ENCODE assay signal across 29 cellular contexts in genomic region chr14:93337143-93337753, GRCh38. TPM values are rescaled to one million over a fixed set of nuclear protein-coding genes. Genes with fewer than 3 reads are reported as not detected.
DNase-seq lines count a peak whose midpoint lies in the region; ATAC-seq and TF ChIP-seq lines count a peak whose summit lies in the region.
"Had no signal": no experiment of that assay in that cellular context is flagged by ENCODE, and none has a peak within 500 bp of the region (broad histone marks: within the 10 kb centered on the region; RNA-seq: fewer than 3 reads in every experiment).

No MANE protein-coding gene starts in this region.

- no peaks in the 10 kb centered on the region for H3K9me3 Mint-ChIP-seq in activated T-cell treated with anti-CD3 and anti-CD28 coated beads, Interleukin-2, amount 50 U/mL, for 72 hours
- H3K9me3 Mint-ChIP-seq in activated T-cell treated with anti-CD3 and anti-CD28 coated beads, Interleukin-2, amount 50 U/mL, for 24 hours: peaks cover 5% of the 10 kb centered on the region
- H3K9me3 Mint-ChIP-seq: dendritic cell treated with granulocyte-macrophage colony-stimulating factor and Interleukin-4, amounts not matched to agents 40 ng/mL and 50 ng/mL, for 4 days; natural killer cell treated with Interleukin-12 subunit alpha and Interleukin-12 subunit beta and Interleukin-15 and Interleukin-18, amount 100 ng/mL, for 72 hours had no signal

- no peak overlapping the region for H3K4me2 ChIP-seq in mesendoderm (ENCODE audit: low read length)
- H3K4me2 ChIP-seq: SK-N-SH had no signal

- H3K56ac ChIP-seq in mesendoderm (ENCODE audit: low read length): no peak overlapping the region

- H2BK120ac ChIP-seq in mesendoderm (ENCODE audit: low read depth, low read length): no peak overlapping the region

- H3K4ac ChIP-seq in mesendoderm (ENCODE audit: low read depth, low read length): no peak overlapping the region

- H3K79me1 ChIP-seq in mesendoderm (ENCODE audit: low read length): no peaks in the 10 kb centered on the region

- no peak overlapping the region for H3K23ac ChIP-seq in mesendoderm (ENCODE audit: low read length)

- no peak overlapping the region for H3K9ac ChIP-seq in mesendoderm (ENCODE audit: low read length)
- H3K9ac ChIP-seq: SK-N-SH had no signal

- no peak overlapping the region for H4K5ac ChIP-seq in mesendoderm (ENCODE audit: low read length)

- TF ChIP-seq CTCF in GM13976 (IDR thresholded peaks at IDR 0.05; ENCODE audit: borderline replicate concordance, control extremely low read depth, extremely low read depth, insufficient read depth, missing control alignments): peak; percentile 14
- TF ChIP-seq CTCF in WERI-Rb-1 (IDR thresholded peaks at IDR 0.05; ENCODE audit: low read depth, low read length): no peak

- H3K27me3 Mint-ChIP-seq in activated T-cell treated with anti-CD3 and anti-CD28 coated beads, Interleukin-2, amount 50 U/mL, for 72 hours (ENCODE audit: low read depth): no peaks in the 10 kb centered on the region
- peaks cover 2% of the 10 kb centered on the region for H3K27me3 Mint-ChIP-seq in activated T-cell treated with anti-CD3 and anti-CD28 coated beads, Interleukin-2, amount 50 U/mL, for 24 hours
- H3K27me3 Mint-ChIP-seq: activated CD4-positive, alpha-beta T cell treated with anti-CD3 and anti-CD28 coated beads, Interleukin-2, amount 10 ng/mL, durations not matched to agents 24 days and 14 days; dendritic cell treated with granulocyte-macrophage colony-stimulating factor and Interleukin-4, amounts not matched to agents 40 ng/mL and 50 ng/mL, for 4 days; natural killer cell treated with Interleukin-12 subunit alpha and Interleukin-12 subunit beta and Interleukin-15 and Interleukin-18, amount 100 ng/mL, for 72 hours; T-helper 17 cell had no signal

- no peak overlapping the region for H3K18ac ChIP-seq in mesendoderm (ENCODE audit: low read length)

- H2AK5ac ChIP-seq in mesendoderm (ENCODE audit: low read length): no peak overlapping the region

- peak; percentile 28 to 31 for DNase-seq in activated T-cell treated with anti-CD3 and anti-CD28 coated beads, Interleukin-2, amount 50 U/mL, for 72 hours
- no peak for DNase-seq in activated T-cell treated with anti-CD3 and anti-CD28 coated beads, Interleukin-2, amount 50 U/mL, for 24 hours
- no peak for DNase-seq in GM13976 (ENCODE audit: low spot score)
- peak; percentile 21 for DNase-seq in NAMALWA (ENCODE audit: low spot score)
- peak; percentile 26 for DNase-seq in mesendoderm
- DNase-seq in WERI-Rb-1: no peak
- DNase-seq in NCI-H2107 (lab: John Stamatoyannopoulos, UW): no peak
- DNase-seq: activated CD4-positive, alpha-beta T cell treated with anti-CD3 and anti-CD28 coated beads, Interleukin-2, amount 10 ng/mL, durations not matched to agents 24 days and 14 days; central memory CD4-positive, alpha-beta T cell; MG63; mucosa of descending colon; NCI-H1417; NCI-H2029 treated with DMSO at 0.1 percent for 48 hours; NCI-H774; SK-N-SH; T-helper 17 cell; upper lobe of right lung had no signal

- ATAC-seq in activated T-cell treated with anti-CD3 and anti-CD28 coated beads, Interleukin-2, amount 50 U/mL, for 72 hours (replicated peaks in 1 of 2): no peak
- ATAC-seq: K562; mucosa of descending colon; natural killer cell treated with Interleukin-12 subunit alpha and Interleukin-12 subunit beta and Interleukin-15 and Interleukin-18, amount 100 ng/mL, for 72 hours; T-helper 17 cell; upper lobe of right lung had no signal

- no peak overlapping the region for H2BK5ac ChIP-seq in mesendoderm (ENCODE audit: low read length)

- no peaks in the 10 kb centered on the region for H3K36me3 ChIP-seq in mesendoderm (ENCODE audit: control insufficient read depth, insufficient read depth, low read length)
- no peaks in the 10 kb centered on the region; the same call in 1 of the 2 replicates for H3K36me3 ChIP-seq in WERI-Rb-1
- H3K36me3 ChIP-seq: esophagus muscularis mucosa, MG63, upper lobe of right lung had no signal

- no peak overlapping the region for H3K4me3 ChIP-seq in mesendoderm (ENCODE audit: low read length)
- H3K4me3 ChIP-seq in WERI-Rb-1 (ENCODE audit: low read depth, low read length): no peak overlapping the region
- H3K4me3 ChIP-seq: esophagus muscularis mucosa, K562, lung, MG63, mucosa of descending colon, upper lobe of right lung had no signal

- peaks cover 15% of the 10 kb centered on the region for H3K9me3 ChIP-seq in WERI-Rb-1 (ENCODE audit: severe bottlenecking)
- H3K9me3 ChIP-seq: esophagus muscularis mucosa, MG63, mucosa of descending colon, SK-N-SH, upper lobe of right lung had no signal

- no peaks in the 10 kb centered on the region for H3K27me3 ChIP-seq in mesendoderm (ENCODE audit: insufficient read depth, low read length, poor library complexity)
- no peaks in the 10 kb centered on the region for H3K27me3 ChIP-seq in WERI-Rb-1 (ENCODE audit: insufficient read depth, low read depth, severe bottlenecking)
- H3K27me3 ChIP-seq: esophagus muscularis mucosa, MG63, upper lobe of right lung had no signal

- WGBS in mesendoderm (ENCODE audit: extremely low coverage, insufficient coverage, low lambda C conversion rate): no CpG with 5 or more reads among the region's 4 CpGs

- in situ Hi-C loops in GM13976 (cut with MboI; ENCODE audit: low sequenced_read_pairs, unreplicated experiment): no loop called here

- no peak overlapping the region for H3K4me3 Mint-ChIP-seq in activated T-cell treated with anti-CD3 and anti-CD28 coated beads, Interleukin-2, amount 50 U/mL, for 72 hours
- H3K4me3 Mint-ChIP-seq in activated T-cell treated with anti-CD3 and anti-CD28 coated beads, Interleukin-2, amount 50 U/mL, for 24 hours: no peak overlapping the region
- H3K4me3 Mint-ChIP-seq: activated CD4-positive, alpha-beta T cell treated with anti-CD3 and anti-CD28 coated beads, Interleukin-2, amount 10 ng/mL, durations not matched to agents 24 days and 14 days; dendritic cell treated with granulocyte-macrophage colony-stimulating factor and Interleukin-4, amounts not matched to agents 40 ng/mL and 50 ng/mL, for 4 days; natural killer cell treated with Interleukin-12 subunit alpha and Interleukin-12 subunit beta and Interleukin-15 and Interleukin-18, amount 100 ng/mL, for 72 hours; T-helper 17 cell had no signal

- no peak overlapping the region for H3K27ac Mint-ChIP-seq in activated T-cell treated with anti-CD3 and anti-CD28 coated beads, Interleukin-2, amount 50 U/mL, for 72 hours
- H3K27ac Mint-ChIP-seq in activated T-cell treated with anti-CD3 and anti-CD28 coated beads, Interleukin-2, amount 50 U/mL, for 24 hours: no peak overlapping the region
- H3K27ac Mint-ChIP-seq: activated CD4-positive, alpha-beta T cell treated with anti-CD3 and anti-CD28 coated beads, Interleukin-2, amount 10 ng/mL, durations not matched to agents 24 days and 14 days; activated T-helper 2 cell treated with anti-CD3 and anti-CD28 coated beads, Interferon-gamma antibody, Interleukin-2, Interleukin-4, amounts not matched to agents 10 μg/mL and 5 μg/mL and 100 μg/mL, durations not matched to agents 14 hours and 24 hours and 36 hours; dendritic cell treated with granulocyte-macrophage colony-stimulating factor and Interleukin-4, amounts not matched to agents 40 ng/mL and 50 ng/mL, for 4 days; natural killer cell treated with Interleukin-12 subunit alpha and Interleukin-12 subunit beta and Interleukin-15 and Interleukin-18, amount 100 ng/mL, for 72 hours; T-helper 17 cell had no signal

- no peaks in the 10 kb centered on the region for H3K4me1 Mint-ChIP-seq in activated T-cell treated with anti-CD3 and anti-CD28 coated beads, Interleukin-2, amount 50 U/mL, for 72 hours (ENCODE audit: low read depth)
- H3K4me1 Mint-ChIP-seq in activated T-cell treated with anti-CD3 and anti-CD28 coated beads, Interleukin-2, amount 50 U/mL, for 24 hours (ENCODE audit: low read depth): peaks cover 17% of the 10 kb centered on the region

- H2BK15ac ChIP-seq in mesendoderm (replicated peaks; ENCODE audit: low read depth): no peak overlapping the region

- H3K27ac ChIP-seq in mesendoderm (ENCODE audit: low read depth, low read length): no peak overlapping the region
- H3K27ac ChIP-seq in WERI-Rb-1: no peak overlapping the region
- H3K27ac ChIP-seq: C4-2B, esophagus muscularis mucosa, upper lobe of right lung had no signal

- peaks cover 0 to 1% of the 10 kb centered on the region in 2 donors for H3K36me3 Mint-ChIP-seq in activated T-cell treated with anti-CD3 and anti-CD28 coated beads, Interleukin-2, amount 50 U/mL, for 72 hours (ENCODE audit: insufficient read depth in 2 of 2)
- peaks cover 7% of the 10 kb centered on the region for H3K36me3 Mint-ChIP-seq in activated T-cell treated with anti-CD3 and anti-CD28 coated beads, Interleukin-2, amount 50 U/mL, for 24 hours (ENCODE audit: low read depth)

- no peaks in the 10 kb centered on the region for H3K4me1 ChIP-seq in mesendoderm (ENCODE audit: control insufficient read depth, low read depth, low read length)

- H4K8ac ChIP-seq in mesendoderm (ENCODE audit: low read depth, low read length): no peak overlapping the region

- H3K79me2 ChIP-seq in mesendoderm (ENCODE audit: control insufficient read depth, insufficient read depth, low read length): peaks cover 1% of the 10 kb centered on the region

RNA-seq across cellular contexts. Expression of gene BTBD7, which starts 4.4 kb away (rescaled TPM):
- total RNA-seq in activated T-cell treated with anti-CD3 and anti-CD28 coated beads, Interleukin-2, amount 50 U/mL, for 72 hours: 10 to 100 TPM; 11.0 to 12.5 TPM
- 21.2 TPM for polyA plus RNA-seq in mesendoderm (2013, experiment 1 of 2)
- 21.0 TPM for polyA plus RNA-seq in mesendoderm (2013, experiment 2 of 2)

RNA-seq across cellular contexts. Expression of gene COX8C, which starts 9.7 kb away (rescaled TPM):
- total RNA-seq in activated T-cell treated with anti-CD3 and anti-CD28 coated beads, Interleukin-2, amount 50 U/mL, for 72 hours: 1 to 10 TPM in 1 of 2 donors, not detected in 1; 1.2 TPM
- polyA plus RNA-seq in mesendoderm (2013, experiment 1 of 2): not detected
- polyA plus RNA-seq in mesendoderm (2013, experiment 2 of 2): not detected
- total RNA-seq: activated CD4-positive, alpha-beta T cell treated with anti-CD3 and anti-CD28 coated beads, Interleukin-2, amount 10 ng/mL, durations not matched to agents 24 days and 14 days; activated T-helper 2 cell treated with anti-CD3 and anti-CD28 coated beads, Interferon-gamma antibody, Interleukin-2, Interleukin-4, amounts not matched to agents 10 μg/mL and 5 μg/mL and 100 μg/mL, durations not matched to agents 14 hours and 24 hours and 36 hours; esophagus muscularis mucosa; frontal cortex; HT1080; K562; lung; mucosa of descending colon; natural killer cell treated with Interleukin-12 subunit alpha and Interleukin-12 subunit beta and Interleukin-15 and Interleukin-18, amount 100 ng/mL, for 72 hours; osteoblast; skeletal muscle tissue; T-helper 17 cell; upper lobe of right lung had no signal
- polyA plus RNA-seq: AG04450, K562, lung, SK-N-SH had no signal

Comparison
In these comparisons a context has a peak if more than half of its experiments do, and no peak if none do; other contexts are left out.
1. DNase-seq: peak in activated T-cell treated with anti-CD3 and anti-CD28 coated beads, Interleukin-2, amount 50 U/mL, for 72 hours (2 of 2), NAMALWA (single experiment) and mesendoderm (single experiment); none in activated T-cell treated with anti-CD3 and anti-CD28 coated beads, Interleukin-2, amount 50 U/mL, for 24 hours (single experiment), GM13976 (single experiment), WERI-Rb-1 (single experiment) and NCI-H2107 (single experiment).